In genomic region chr17:34499576-34499975, GRCh38 we compare ENCODE assay signal across 1 cellular context.
TF ChIP-seq lines count a peak whose summit lies in the region.

No MANE protein-coding gene starts in this region.

TF ChIP-seq in A549, 52 proteins besides CTCF, POLR2A, EP300 and RAD21 (continued from another document):
- TF ChIP-seq, protein P1, sequence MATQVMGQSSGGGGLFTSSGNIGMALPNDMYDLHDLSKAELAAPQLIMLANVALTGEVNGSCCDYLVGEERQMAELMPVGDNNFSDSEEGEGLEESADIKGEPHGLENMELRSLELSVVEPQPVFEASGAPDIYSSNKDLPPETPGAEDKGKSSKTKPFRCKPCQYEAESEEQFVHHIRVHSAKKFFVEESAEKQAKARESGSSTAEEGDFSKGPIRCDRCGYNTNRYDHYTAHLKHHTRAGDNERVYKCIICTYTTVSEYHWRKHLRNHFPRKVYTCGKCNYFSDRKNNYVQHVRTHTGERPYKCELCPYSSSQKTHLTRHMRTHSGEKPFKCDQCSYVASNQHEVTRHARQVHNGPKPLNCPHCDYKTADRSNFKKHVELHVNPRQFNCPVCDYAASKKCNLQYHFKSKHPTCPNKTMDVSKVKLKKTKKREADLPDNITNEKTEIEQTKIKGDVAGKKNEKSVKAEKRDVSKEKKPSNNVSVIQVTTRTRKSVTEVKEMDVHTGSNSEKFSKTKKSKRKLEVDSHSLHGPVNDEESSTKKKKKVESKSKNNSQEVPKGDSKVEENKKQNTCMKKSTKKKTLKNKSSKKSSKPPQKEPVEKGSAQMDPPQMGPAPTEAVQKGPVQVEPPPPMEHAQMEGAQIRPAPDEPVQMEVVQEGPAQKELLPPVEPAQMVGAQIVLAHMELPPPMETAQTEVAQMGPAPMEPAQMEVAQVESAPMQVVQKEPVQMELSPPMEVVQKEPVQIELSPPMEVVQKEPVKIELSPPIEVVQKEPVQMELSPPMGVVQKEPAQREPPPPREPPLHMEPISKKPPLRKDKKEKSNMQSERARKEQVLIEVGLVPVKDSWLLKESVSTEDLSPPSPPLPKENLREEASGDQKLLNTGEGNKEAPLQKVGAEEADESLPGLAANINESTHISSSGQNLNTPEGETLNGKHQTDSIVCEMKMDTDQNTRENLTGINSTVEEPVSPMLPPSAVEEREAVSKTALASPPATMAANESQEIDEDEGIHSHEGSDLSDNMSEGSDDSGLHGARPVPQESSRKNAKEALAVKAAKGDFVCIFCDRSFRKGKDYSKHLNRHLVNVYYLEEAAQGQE (IDR thresholded peaks at IDR 0.05): peak; percentile 85
- TF ChIP-seq ZSCAN20 (CRISPR knock-in tag; IDR thresholded peaks at IDR 0.05) (no peak), MAFK (IDR thresholded peaks at IDR 0.05; ENCODE audit: partially characterized antibody) (peak; percentile 26), PHF8 (IDR thresholded peaks at IDR 0.05; ENCODE audit: borderline replicate concordance, low read depth) (no peak)
- TF ChIP-seq, protein P2, sequence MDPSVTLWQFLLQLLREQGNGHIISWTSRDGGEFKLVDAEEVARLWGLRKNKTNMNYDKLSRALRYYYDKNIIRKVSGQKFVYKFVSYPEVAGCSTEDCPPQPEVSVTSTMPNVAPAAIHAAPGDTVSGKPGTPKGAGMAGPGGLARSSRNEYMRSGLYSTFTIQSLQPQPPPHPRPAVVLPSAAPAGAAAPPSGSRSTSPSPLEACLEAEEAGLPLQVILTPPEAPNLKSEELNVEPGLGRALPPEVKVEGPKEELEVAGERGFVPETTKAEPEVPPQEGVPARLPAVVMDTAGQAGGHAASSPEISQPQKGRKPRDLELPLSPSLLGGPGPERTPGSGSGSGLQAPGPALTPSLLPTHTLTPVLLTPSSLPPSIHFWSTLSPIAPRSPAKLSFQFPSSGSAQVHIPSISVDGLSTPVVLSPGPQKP (IDR thresholded peaks at IDR 0.05; ENCODE audit: low read depth, low read length): no peak
